In genomic region chr6:35633579-35634089, GRCh38 we compare ENCODE assay signal across 30 cellular contexts. TPM values are rescaled to one million over a fixed set of nuclear protein-coding genes. Genes with fewer than 3 reads are reported as not detected.
A peak's percentile ranks its signal among the peaks of the same experiment; 100 is the strongest.
DNase-seq lines count a peak whose midpoint lies in the region; ATAC-seq and TF ChIP-seq lines count a peak whose summit lies in the region.
"Had no signal": no experiment of that assay in that cellular context is flagged by ENCODE, and none has a peak within 500 bp of the region (broad histone marks: within the 10 kb centered on the region; RNA-seq: fewer than 3 reads in every experiment).

No MANE protein-coding gene starts in this region.

- no peak for DNase-seq in activated naive CD8-positive, alpha-beta T cell treated with anti-CD3 and anti-CD28 coated beads, Interleukin-2, amount 50 U/mL, for 24 hours
- no peak for DNase-seq in activated naive CD8-positive, alpha-beta T cell treated with anti-CD3 and anti-CD28 coated beads for 36 hours
- DNase-seq in naive thymus-derived CD4-positive, alpha-beta T cell, result no peak
- DNase-seq in testis, result no peak
- no peak for DNase-seq in SKM-1 treated with dmso at 0.1 percent for 144 hours (lab: John Stamatoyannopoulos, UW; ENCODE audit: unreplicated experiment)
- DNase-seq in activated CD4-positive, alpha-beta T cell treated with anti-CD3 and anti-CD28 coated beads, Interleukin-2, amount 50 U/mL, for 48 hours, result no peak
- no peak for DNase-seq in GM13977 (ENCODE audit: low spot score)
- DNase-seq: activated CD4-positive, alpha-beta T cell treated with anti-CD3 and anti-CD28 coated beads, Interleukin-2, amount 10 ng/mL, durations not matched to agents 7 days and 5 days; activated CD8-positive, alpha-beta memory T cell treated with anti-CD3 and anti-CD28 coated beads, Interleukin-2, amount 50 U/mL, for 48 hours; activated effector memory CD4-positive, alpha-beta T cell treated with anti-CD3 and anti-CD28 coated beads, Interleukin-2, amount 50 U/mL, for 16 hours; amygdala; Calu3; DMS79 treated with DMSO at 0.1 percent for 48 hours; esophagus squamous epithelium; foreskin melanocyte; hypothalamus; immature natural killer cell; NCI-H1105; NCI-H187 treated with DMSO at 0.1 percent for 48 hours; NCI-H524 treated with DMSO at 0.1 percent for 48 hours; occipital lobe; stimulated activated CD4-positive, alpha-beta T cell treated with anti-CD3 and anti-CD28 coated beads, Interleukin-1b, Interleukin-23, amount 100 ng/mL, for 48 hours; T1000; trophoblast cell had no signal

- H3K27ac ChIP-seq in naive thymus-derived CD4-positive, alpha-beta T cell (ENCODE audit: low read depth, low read length), result peak overlapping the region; percentile 53
- peak overlapping the region; percentile 11 to 52 for H3K27ac ChIP-seq in testis
- H3K27ac ChIP-seq: BLaER1 treated with 17β-estradiol and CSF1 and Interleukin-3, amounts not matched to agents 10 nM and 100 nM had no signal

- H3K36me3 ChIP-seq in naive thymus-derived CD4-positive, alpha-beta T cell (ENCODE audit: control insufficient read depth in 2 of 3, insufficient read depth in 3 of 3, low read length in 3 of 3), result peaks cover 8 to 47% (median 11%) of the 10 kb centered on the region in 3 experiments
- H3K36me3 ChIP-seq in testis (ENCODE audit: low read depth, missing control alignments), result no peaks in the 10 kb centered on the region

- TF ChIP-seq POLR2A in testis (IDR thresholded peaks at IDR 0.05), result no peak

- POLR2A ChIA-PET in naive thymus-derived CD4-positive, alpha-beta T cell (lab: Charles Lee), result no interaction called here

- intact Hi-C loops in naive thymus-derived CD4-positive, alpha-beta T cell (cut with micrococcal nuclease), result no loop called here
- intact Hi-C loops in testis (cut with DNase I; ENCODE audit: low total_unique reads), result no loop called here

- peak overlapping the region; percentile 85 for H3K27ac Mint-ChIP-seq in activated naive CD8-positive, alpha-beta T cell
- H3K27ac Mint-ChIP-seq in activated naive CD8-positive, alpha-beta T cell treated with anti-CD3 and anti-CD28 coated beads, Interleukin-2, amount 50 U/mL, for 24 hours, result no peak overlapping the region
- H3K27ac Mint-ChIP-seq in activated naive CD8-positive, alpha-beta T cell treated with anti-CD3 and anti-CD28 coated beads for 36 hours, result peak overlapping the region; percentile 44
- peak overlapping the region in 7 of 9 donors; percentile 59 to 90 (median 84) for H3K27ac Mint-ChIP-seq in naive thymus-derived CD4-positive, alpha-beta T cell

- H3K4me1 Mint-ChIP-seq in activated naive CD8-positive, alpha-beta T cell (ENCODE audit: low read depth), result peaks cover 51% of the 10 kb centered on the region
- peaks cover 29% of the 10 kb centered on the region for H3K4me1 Mint-ChIP-seq in activated naive CD8-positive, alpha-beta T cell treated with anti-CD3 and anti-CD28 coated beads, Interleukin-2, amount 50 U/mL, for 24 hours
- peaks cover 40% of the 10 kb centered on the region for H3K4me1 Mint-ChIP-seq in activated naive CD8-positive, alpha-beta T cell treated with anti-CD3 and anti-CD28 coated beads for 36 hours
- H3K4me1 Mint-ChIP-seq in naive thymus-derived CD4-positive, alpha-beta T cell, result peaks cover 11 to 65% (median 56%) of the 10 kb centered on the region in 7 donors
- H3K4me1 Mint-ChIP-seq: immature natural killer cell had no signal

- no peaks in the 10 kb centered on the region for H3K27me3 Mint-ChIP-seq in activated naive CD8-positive, alpha-beta T cell
- no peaks in the 10 kb centered on the region for H3K27me3 Mint-ChIP-seq in activated naive CD8-positive, alpha-beta T cell treated with anti-CD3 and anti-CD28 coated beads, Interleukin-2, amount 50 U/mL, for 24 hours
- H3K27me3 Mint-ChIP-seq in activated naive CD8-positive, alpha-beta T cell treated with anti-CD3 and anti-CD28 coated beads for 36 hours, result no peaks in the 10 kb centered on the region
- H3K27me3 Mint-ChIP-seq in naive thymus-derived CD4-positive, alpha-beta T cell, result no peaks in the 10 kb centered on the region
- H3K27me3 Mint-ChIP-seq: activated CD4-positive, alpha-beta T cell treated with anti-CD3 and anti-CD28 coated beads, Interleukin-2, amount 10 ng/mL, durations not matched to agents 7 days and 5 days had no signal

- TF ChIP-seq CTCF in testis (IDR thresholded peaks at IDR 0.05) (no peak), GM13977 (IDR thresholded peaks at IDR 0.05; ENCODE audit: extremely low read depth, insufficient read depth, missing control alignments) (no peak)

- peaks cover 0 to 26% of the 10 kb centered on the region in 2 donors for H3K4me1 ChIP-seq in naive thymus-derived CD4-positive, alpha-beta T cell (ENCODE audit: control insufficient read depth in 2 of 2, insufficient read depth in 2 of 2, low read length in 2 of 2)
- H3K4me1 ChIP-seq in testis, result peaks cover 9% of the 10 kb centered on the region

- H3K4me3 ChIP-seq in naive thymus-derived CD4-positive, alpha-beta T cell (ENCODE audit: low read length), result no peak overlapping the region
- no peak overlapping the region for H3K4me3 ChIP-seq in testis
- H3K4me3 ChIP-seq: BLaER1 treated with 17β-estradiol and CSF1 and Interleukin-3, amounts not matched to agents 10 nM and 100 nM; coronary artery; esophagus squamous epithelium; K562; skin epidermis had no signal

- CTCF ChIA-PET in naive thymus-derived CD4-positive, alpha-beta T cell (lab: Charles Lee), result interaction anchor here (0.7 to 3.3 kb wide), 5 partner anchors 9 to 103 kb away, joined by 3 to 14 read pairs (median 8); partner anchors contain the start of gene ARMC12

- no peaks in the 10 kb centered on the region for H3K9me3 Mint-ChIP-seq in activated naive CD8-positive, alpha-beta T cell (ENCODE audit: low read depth)
- H3K9me3 Mint-ChIP-seq in activated naive CD8-positive, alpha-beta T cell treated with anti-CD3 and anti-CD28 coated beads, Interleukin-2, amount 50 U/mL, for 24 hours, result no peaks in the 10 kb centered on the region
- H3K9me3 Mint-ChIP-seq in activated naive CD8-positive, alpha-beta T cell treated with anti-CD3 and anti-CD28 coated beads for 36 hours, result no peaks in the 10 kb centered on the region
- no peaks in the 10 kb centered on the region for H3K9me3 Mint-ChIP-seq in naive thymus-derived CD4-positive, alpha-beta T cell
- H3K9me3 Mint-ChIP-seq: activated CD4-positive, alpha-beta T cell treated with anti-CD3 and anti-CD28 coated beads, Interleukin-2, amount 10 ng/mL, durations not matched to agents 7 days and 5 days; immature natural killer cell had no signal

- H3K4me3 Mint-ChIP-seq in activated naive CD8-positive, alpha-beta T cell, result no peak overlapping the region
- no peak overlapping the region for H3K4me3 Mint-ChIP-seq in activated naive CD8-positive, alpha-beta T cell treated with anti-CD3 and anti-CD28 coated beads, Interleukin-2, amount 50 U/mL, for 24 hours
- no peak overlapping the region for H3K4me3 Mint-ChIP-seq in activated naive CD8-positive, alpha-beta T cell treated with anti-CD3 and anti-CD28 coated beads for 36 hours
- no peak overlapping the region for H3K4me3 Mint-ChIP-seq in naive thymus-derived CD4-positive, alpha-beta T cell
- H3K4me3 Mint-ChIP-seq: activated CD4-positive, alpha-beta T cell treated with anti-CD3 and anti-CD28 coated beads, Interleukin-2, amount 10 ng/mL, durations not matched to agents 7 days and 5 days; immature natural killer cell had no signal

- no peaks in the 10 kb centered on the region for H3K27me3 ChIP-seq in naive thymus-derived CD4-positive, alpha-beta T cell (ENCODE audit: control insufficient read depth in 2 of 2, insufficient read depth in 2 of 2, low read length in 2 of 2)
- no peaks in the 10 kb centered on the region for H3K27me3 ChIP-seq in testis
- H3K27me3 ChIP-seq: BLaER1 treated with 17β-estradiol and CSF1 and Interleukin-3, amounts not matched to agents 10 nM and 100 nM; esophagus squamous epithelium had no signal

- H3K36me3 Mint-ChIP-seq in activated naive CD8-positive, alpha-beta T cell, result peaks cover 12% of the 10 kb centered on the region
- peaks cover 33% of the 10 kb centered on the region for H3K36me3 Mint-ChIP-seq in activated naive CD8-positive, alpha-beta T cell treated with anti-CD3 and anti-CD28 coated beads, Interleukin-2, amount 50 U/mL, for 24 hours (ENCODE audit: low read depth)
- H3K36me3 Mint-ChIP-seq in activated naive CD8-positive, alpha-beta T cell treated with anti-CD3 and anti-CD28 coated beads for 36 hours, result peaks cover 27% of the 10 kb centered on the region
- H3K36me3 Mint-ChIP-seq in naive thymus-derived CD4-positive, alpha-beta T cell, result peaks cover 9 to 50% (median 28%) of the 10 kb centered on the region in 5 donors

- 80 to 93% methylated on average over 4 of the region's 4 CpGs for WGBS in testis, 2 donors

- in situ Hi-C loops in GM13977 (cut with MboI; ENCODE audit: low pct_unique_long_range_greater_than_20kb, low sequenced_read_pairs, unreplicated experiment), result no loop called here

- ATAC-seq in activated naive CD8-positive, alpha-beta T cell treated with anti-CD3 and anti-CD28 coated beads, Interleukin-2, amount 50 U/mL, for 24 hours, result no peak
- ATAC-seq in naive thymus-derived CD4-positive, alpha-beta T cell, result no peak
- ATAC-seq: HCT116, K562 had no signal

- H3K9me3 ChIP-seq in naive thymus-derived CD4-positive, alpha-beta T cell (ENCODE audit: control insufficient read depth in 2 of 3, low read length in 3 of 3), result no peaks in the 10 kb centered on the region
- H3K9me3 ChIP-seq in testis, result no peaks in the 10 kb centered on the region
- H3K9me3 ChIP-seq: BLaER1 treated with 17β-estradiol and CSF1 and Interleukin-3, amounts not matched to agents 10 nM and 100 nM; esophagus squamous epithelium had no signal

RNA-seq across cellular contexts. Expression of gene FKBP5, which starts 55.1 kb away (rescaled TPM):
- total RNA-seq in activated naive CD8-positive, alpha-beta T cell treated with anti-CD3 and anti-CD28 coated beads for 36 hours, result 100 to 1,000 TPM; 110 TPM
- 10 to 100 TPM; 56.7 to 83.3 (median 79.4) TPM for total RNA-seq in naive thymus-derived CD4-positive, alpha-beta T cell
- polyA plus RNA-seq in naive thymus-derived CD4-positive, alpha-beta T cell, result 100 to 1,000 TPM; 101 to 324 TPM
- 100 to 1,000 TPM; 156 to 185 TPM for total RNA-seq in testis
- 86.8 TPM for polyA plus RNA-seq in testis (ENCODE audit: insufficient read depth, low read depth, low replicate concordance)
